In genomic region chr1:47386268-47386667, GRCh38 we compare ENCODE assay signal across 41 cellular contexts. TPM values are rescaled to one million over a fixed set of nuclear protein-coding genes. Genes with fewer than 3 reads are reported as not detected.
"Had no signal": no experiment of that assay in that cellular context is flagged by ENCODE, and none has a peak within 500 bp of the region (broad histone marks: within the 10 kb centered on the region; RNA-seq: fewer than 3 reads in every experiment).

No MANE protein-coding gene starts in this region.

- H3K27ac Mint-ChIP-seq: activated B cell treated with CpG ODN at 0.5 μM for 24 hours; activated CD4-positive, alpha-beta memory T cell treated with anti-CD3 and anti-CD28 coated beads for 36 hours; activated CD4-positive, alpha-beta T cell treated with anti-CD3 and anti-CD28 coated beads, Interleukin-2, amount 10 ng/mL, durations not matched to agents 24 days and 14 days; activated CD8-positive, alpha-beta T cell treated with anti-CD3 and anti-CD28 coated beads for 36 hours; activated naive CD4-positive, alpha-beta T cell treated with anti-CD3 and anti-CD28 coated beads, Interleukin-2, amount 50 U/mL, for 24 hours; activated naive CD8-positive, alpha-beta T cell; activated naive CD8-positive, alpha-beta T cell treated with anti-CD3 and anti-CD28 coated beads, Interleukin-2, amount 10 ng/mL, durations not matched to agents 7 days and 5 days; activated naive CD8-positive, alpha-beta T cell treated with anti-CD3 and anti-CD28 coated beads, Interleukin-2, amount 50 U/mL, for 24 hours; activated T-cell treated with anti-CD3 and anti-CD28 coated beads, Interleukin-2, amount 50 U/mL, for 72 hours; activated T-helper 1 cell treated with anti-CD3 and anti-CD28 coated beads, Interleukin-12 subunit alpha, Interleukin-12 subunit beta, Interleukin-2, Interleukin-4 antibody, amounts not matched to agents 30 ng/mL and 10 ng/mL and 1 ng/mL, durations not matched to agents 14 hours and 24 hours and 36 hours; activated T-helper 17 cell treated with anti-CD3 and anti-CD28 coated beads, Interleukin-2, amount 50 U/mL, for 72 hours; brain; T-helper 2 cell treated with Interferon-gamma antibody and Interleukin-4, amounts not matched to agents 5 μg/mL and 100 μg/mL, for 36 hours had no signal

- H3K4me3 Mint-ChIP-seq: activated B cell treated with CpG ODN at 0.5 μM for 24 hours; activated CD4-positive, alpha-beta memory T cell treated with anti-CD3 and anti-CD28 coated beads for 36 hours; activated CD4-positive, alpha-beta T cell treated with anti-CD3 and anti-CD28 coated beads, Interleukin-2, amount 10 ng/mL, durations not matched to agents 24 days and 14 days; activated CD8-positive, alpha-beta T cell treated with anti-CD3 and anti-CD28 coated beads for 36 hours; activated naive CD4-positive, alpha-beta T cell treated with anti-CD3 and anti-CD28 coated beads, Interleukin-2, amount 10 ng/mL, durations not matched to agents 7 days and 5 days; activated naive CD4-positive, alpha-beta T cell treated with anti-CD3 and anti-CD28 coated beads, Interleukin-2, amount 50 U/mL, for 24 hours; activated naive CD8-positive, alpha-beta T cell; activated naive CD8-positive, alpha-beta T cell treated with anti-CD3 and anti-CD28 coated beads, Interleukin-2, amount 10 ng/mL, durations not matched to agents 7 days and 5 days; activated naive CD8-positive, alpha-beta T cell treated with anti-CD3 and anti-CD28 coated beads, Interleukin-2, amount 50 U/mL, for 24 hours; activated T-cell treated with anti-CD3 and anti-CD28 coated beads, Interleukin-2, amount 50 U/mL, for 4 hours; activated T-cell treated with anti-CD3 and anti-CD28 coated beads, Interleukin-2, amount 50 U/mL, for 72 hours; activated T-helper 1 cell treated with anti-CD3 and anti-CD28 coated beads, Interleukin-12 subunit alpha, Interleukin-12 subunit beta, Interleukin-2, Interleukin-4 antibody, amounts not matched to agents 30 ng/mL and 10 ng/mL and 1 ng/mL, durations not matched to agents 14 hours and 24 hours and 36 hours; activated T-helper 17 cell treated with anti-CD3 and anti-CD28 coated beads, Interleukin-2, amount 50 U/mL, for 72 hours; brain; central memory CD8-positive, alpha-beta T cell; T-helper 2 cell treated with Interferon-gamma antibody and Interleukin-4, amounts not matched to agents 5 μg/mL and 100 μg/mL, for 36 hours had no signal

- H3K27me3 ChIP-seq: ascending aorta, cardiac muscle cell had no signal

- H3K4me3 ChIP-seq: ascending aorta, cardiac muscle cell had no signal

- H3K9me3 ChIP-seq: ascending aorta had no signal

- H3K36me3 ChIP-seq: ascending aorta, cardiac muscle cell had no signal

- ATAC-seq: activated CD8-positive, alpha-beta T cell treated with anti-CD3 and anti-CD28 coated beads for 36 hours; activated naive CD8-positive, alpha-beta T cell treated with anti-CD3 and anti-CD28 coated beads, Interleukin-2, amount 50 U/mL, for 24 hours; activated T-cell treated with anti-CD3 and anti-CD28 coated beads, Interleukin-2, amount 50 U/mL, for 4 hours; activated T-cell treated with anti-CD3 and anti-CD28 coated beads, Interleukin-2, amount 50 U/mL, for 72 hours; activated T-helper 17 cell treated with anti-CD3 and anti-CD28 coated beads, Interleukin-2, amount 50 U/mL, for 72 hours had no signal

- H3K36me3 Mint-ChIP-seq: activated CD4-positive, alpha-beta memory T cell treated with anti-CD3 and anti-CD28 coated beads for 36 hours had no signal

- DNase-seq: activated B cell treated with CpG ODN at 0.5 μM for 24 hours; activated CD4-positive, alpha-beta memory T cell treated with anti-CD3 and anti-CD28 coated beads for 36 hours; activated CD4-positive, alpha-beta T cell treated with anti-CD3 and anti-CD28 coated beads for 4 hours; activated CD4-positive, alpha-beta T cell treated with anti-CD3 and anti-CD28 coated beads, Interleukin-2, amount 10 ng/mL, durations not matched to agents 24 days and 14 days; activated CD4-positive, alpha-beta T cell treated with anti-CD3 and anti-CD28 coated beads, Interleukin-2, amount 50 U/mL, for 1 hour; activated CD4-positive, alpha-beta T cell treated with anti-CD3 and anti-CD28 coated beads, Interleukin-2, amount 50 U/mL, for 4 hours; activated CD4-positive, CD25-positive, alpha-beta regulatory T cell treated with anti-CD3 and anti-CD28 coated beads, Interleukin-2, amount 50 U/mL, for 72 hours; activated CD8-positive, alpha-beta memory T cell treated with anti-CD3 and anti-CD28 coated beads, Interleukin-2, amount 50 U/mL, for 4 hours; activated CD8-positive, alpha-beta T cell treated with anti-CD3 and anti-CD28 coated beads for 36 hours; activated effector memory CD4-positive, alpha-beta T cell treated with anti-CD3 and anti-CD28 coated beads, Interleukin-2, amount 50 U/mL, for 16 hours; activated gamma-delta T cell treated with Interleukin-2 at 50 U/mL for 16 hours; activated naive CD4-positive, alpha-beta T cell; activated naive CD4-positive, alpha-beta T cell treated with anti-CD3 and anti-CD28 coated beads, Interleukin-2, amount 10 ng/mL, durations not matched to agents 7 days and 5 days; activated naive CD8-positive, alpha-beta T cell treated with anti-CD3 and anti-CD28 coated beads, Interleukin-2, amount 10 ng/mL, durations not matched to agents 7 days and 5 days; activated naive CD8-positive, alpha-beta T cell treated with anti-CD3 and anti-CD28 coated beads, Interleukin-2, amount 50 U/mL, for 24 hours; activated T-cell treated with anti-CD3 and anti-CD28 coated beads for 4 hours; activated T-cell treated with anti-CD3 and anti-CD28 coated beads, Interleukin-2, amount 50 U/mL, for 1 hour; activated T-cell treated with anti-CD3 and anti-CD28 coated beads, Interleukin-2, amount 50 U/mL, for 4 hours; activated T-cell treated with anti-CD3 and anti-CD28 coated beads, Interleukin-2, amount 50 U/mL, for 72 hours; amygdala; anterior cingulate cortex; caudate nucleus; T-helper 2 cell; T-helper 9 cell had no signal

- H3K4me1 Mint-ChIP-seq: activated B cell treated with CpG ODN at 0.5 μM for 24 hours; activated CD4-positive, alpha-beta T cell treated with anti-CD3 and anti-CD28 coated beads, Interleukin-2, amount 10 ng/mL, durations not matched to agents 24 days and 14 days; activated naive CD4-positive, alpha-beta T cell treated with anti-CD3 and anti-CD28 coated beads, Interleukin-2, amount 10 ng/mL, durations not matched to agents 7 days and 5 days; activated naive CD4-positive, alpha-beta T cell treated with anti-CD3 and anti-CD28 coated beads, Interleukin-2, amount 50 U/mL, for 24 hours; activated naive CD8-positive, alpha-beta T cell treated with anti-CD3 and anti-CD28 coated beads, Interleukin-2, amount 50 U/mL, for 24 hours; activated T-helper 17 cell treated with anti-CD3 and anti-CD28 coated beads, Interleukin-2, amount 50 U/mL, for 72 hours; central memory CD8-positive, alpha-beta T cell had no signal

- H3K9me3 Mint-ChIP-seq: activated B cell treated with CpG ODN at 0.5 μM for 24 hours; activated CD4-positive, alpha-beta memory T cell treated with anti-CD3 and anti-CD28 coated beads for 36 hours; activated CD4-positive, alpha-beta T cell treated with anti-CD3 and anti-CD28 coated beads, Interleukin-2, amount 10 ng/mL, durations not matched to agents 24 days and 14 days; activated CD8-positive, alpha-beta T cell treated with anti-CD3 and anti-CD28 coated beads for 36 hours; activated naive CD4-positive, alpha-beta T cell treated with anti-CD3 and anti-CD28 coated beads, Interleukin-2, amount 10 ng/mL, durations not matched to agents 7 days and 5 days; activated naive CD4-positive, alpha-beta T cell treated with anti-CD3 and anti-CD28 coated beads, Interleukin-2, amount 50 U/mL, for 24 hours; activated naive CD8-positive, alpha-beta T cell treated with anti-CD3 and anti-CD28 coated beads, Interleukin-2, amount 10 ng/mL, durations not matched to agents 7 days and 5 days; activated naive CD8-positive, alpha-beta T cell treated with anti-CD3 and anti-CD28 coated beads, Interleukin-2, amount 50 U/mL, for 24 hours; activated T-cell treated with anti-CD3 and anti-CD28 coated beads, Interleukin-2, amount 50 U/mL, for 4 hours; activated T-cell treated with anti-CD3 and anti-CD28 coated beads, Interleukin-2, amount 50 U/mL, for 72 hours; activated T-helper 1 cell treated with anti-CD3 and anti-CD28 coated beads, Interleukin-12 subunit alpha, Interleukin-12 subunit beta, Interleukin-2, Interleukin-4 antibody, amounts not matched to agents 30 ng/mL and 10 ng/mL and 1 ng/mL, durations not matched to agents 14 hours and 24 hours and 36 hours; activated T-helper 17 cell treated with anti-CD3 and anti-CD28 coated beads, Interleukin-2, amount 50 U/mL, for 72 hours; brain; central memory CD8-positive, alpha-beta T cell; T-helper 2 cell treated with Interferon-gamma antibody and Interleukin-4, amounts not matched to agents 5 μg/mL and 100 μg/mL, for 36 hours had no signal

- H3K27me3 Mint-ChIP-seq: activated CD4-positive, alpha-beta memory T cell treated with anti-CD3 and anti-CD28 coated beads for 36 hours; activated CD8-positive, alpha-beta T cell treated with anti-CD3 and anti-CD28 coated beads for 36 hours; activated naive CD4-positive, alpha-beta T cell treated with anti-CD3 and anti-CD28 coated beads, Interleukin-2, amount 50 U/mL, for 24 hours; activated naive CD8-positive, alpha-beta T cell; activated T-helper 17 cell treated with anti-CD3 and anti-CD28 coated beads, Interleukin-2, amount 50 U/mL, for 72 hours; central memory CD8-positive, alpha-beta T cell had no signal

- FAIRE-seq: bronchial epithelial cell, colon, TTC549 had no signal

- H3K4me1 ChIP-seq: ascending aorta had no signal

- H3K27ac ChIP-seq: ascending aorta, cardiac muscle cell, VCaP had no signal

RNA-seq across cellular contexts. Expression of gene FOXE3, which starts 29.8 kb away (rescaled TPM):
- total RNA-seq: activated B cell treated with CpG ODN at 0.5 μM for 24 hours; activated CD4-positive, alpha-beta memory T cell treated with anti-CD3 and anti-CD28 coated beads for 36 hours; activated CD4-positive, alpha-beta T cell treated with anti-CD3 and anti-CD28 coated beads, Interleukin-2, amount 10 ng/mL, durations not matched to agents 24 days and 14 days; activated CD8-positive, alpha-beta memory T cell treated with anti-CD3 and anti-CD28 coated beads for 36 hours; activated CD8-positive, alpha-beta T cell treated with anti-CD3 and anti-CD28 coated beads for 36 hours; activated naive CD8-positive, alpha-beta T cell treated with anti-CD3 and anti-CD28 coated beads, Interleukin-2, amount 10 ng/mL, durations not matched to agents 7 days and 5 days; activated T-cell treated with anti-CD3 and anti-CD28 coated beads, Interleukin-2, amount 50 U/mL, for 4 hours; activated T-cell treated with anti-CD3 and anti-CD28 coated beads, Interleukin-2, amount 50 U/mL, for 72 hours; activated T-helper 1 cell treated with anti-CD3 and anti-CD28 coated beads, Interleukin-12 subunit alpha, Interleukin-12 subunit beta, Interleukin-2, Interleukin-4 antibody, amounts not matched to agents 30 ng/mL and 10 ng/mL and 1 ng/mL, durations not matched to agents 14 hours and 24 hours and 36 hours; activated T-helper 17 cell treated with anti-CD3 and anti-CD28 coated beads, Interleukin-2, amount 50 U/mL, for 72 hours; ascending aorta; bronchial epithelial cell; cardiac muscle cell; cerebellum; T-helper 1 cell treated with Interleukin-12 subunit alpha and Interleukin-12 subunit beta and Interleukin-4 antibody, amounts not matched to agents 30 ng/mL and 1 ng/mL, for 36 hours had no signal
- polyA plus RNA-seq: adipose tissue, cardiac muscle cell had no signal

RNA-seq across cellular contexts. Expression of gene FOXD2, which starts 51.6 kb away (rescaled TPM):
- total RNA-seq: bronchial epithelial cell, cardiac muscle cell had no signal
